In genomic region chr11:506238-506949, GRCh38 we compare ENCODE assay signal across 8 cellular contexts. TPM values are rescaled to one million over a fixed set of nuclear protein-coding genes. Genes with fewer than 3 reads are reported as not detected.
DNase-seq lines count a peak whose midpoint lies in the region; ATAC-seq and TF ChIP-seq lines count a peak whose summit lies in the region.

No MANE protein-coding gene starts in this region.

- peak; percentile 62 for ATAC-seq in HG03378 (IDR thresholded peaks at IDR 0.05; ENCODE audit: unreplicated experiment)

- H3K9me3 Mint-ChIP-seq in chondrocyte (ENCODE audit: low read depth), result no peaks in the 10 kb centered on the region

- H3K36me3 Mint-ChIP-seq in chondrocyte (ENCODE audit: low read depth), result peaks cover 4% of the 10 kb centered on the region

- DNase-seq in AML-193 (lab: John Stamatoyannopoulos, UW) (peak; percentile 80 to 85), NCI-H460 (ENCODE audit: extremely low read depth, low read depth) (peak; percentile 92), chondrocyte (ENCODE audit: low spot score) (no peak), kidney glomerular epithelial cell (lab: John Stamatoyannopoulos, UW) (peak; percentile 89)
- DNase-seq in activated CD4-positive, alpha-beta T cell treated with anti-CD3 and anti-CD28 coated beads for 24 hours (ENCODE audit: low read depth in 2 of 2), result peak; percentile 93 to 98
- peak; percentile 95 to 97 for DNase-seq in stimulated activated CD4-positive, alpha-beta T cell treated with anti-CD3 and anti-CD28 coated beads, Interleukin-15, amount 100 ng/mL, for 48 hours (ENCODE audit: low read depth in 2 of 2)

- H3K4me1 Mint-ChIP-seq in chondrocyte (ENCODE audit: low read depth), result peaks cover 40% of the 10 kb centered on the region

- no peaks in the 10 kb centered on the region for H3K27me3 Mint-ChIP-seq in chondrocyte (ENCODE audit: low read depth)

- TF ChIP-seq CTCF in chondrocyte (IDR thresholded peaks at IDR 0.05), result peak; percentile 42

- TF ChIP-seq POLR2A in GM19099 (IDR thresholded peaks at IDR 0.05; ENCODE audit: extremely low read depth, insufficient read length, low read depth), result peak; percentile 76

- H3K27ac Mint-ChIP-seq in chondrocyte (ENCODE audit: unreplicated experiment), result peak overlapping the region; percentile 100

- H3K4me3 Mint-ChIP-seq in chondrocyte (ENCODE audit: unreplicated experiment), result peak overlapping the region; percentile 93

RNA-seq across cellular contexts. Expression of gene RNH1, which starts 0.6 kb away (rescaled TPM):
- 77.4 and 100 TPM in 2 replicates for total RNA-seq in NCI-H460 (2014; rRNA removed; shearing (Covaris generic))
- 174 and 219 TPM in 2 replicates for polyA plus RNA-seq in NCI-H460 (2014; cell fraction: nucleus; rRNA removed)
- 146 to 166 TPM (median 161 TPM) in 3 replicates for total RNA-seq in chondrocyte

RNA-seq across cellular contexts. Expression of gene HRAS, which starts 29.0 kb away (rescaled TPM):
- 30.2 and 36.1 TPM in 2 replicates for total RNA-seq in NCI-H460 (2014; rRNA removed; shearing (Covaris generic))
- polyA plus RNA-seq in NCI-H460 (2014; cell fraction: nucleus; rRNA removed), result 32.4 and 36.6 TPM in 2 replicates
- total RNA-seq in chondrocyte, result 65.1 to 77.7 TPM (median 68.0 TPM) in 3 replicates

RNA-seq across cellular contexts. Expression of gene LRRC56, which starts 30.9 kb away (rescaled TPM):
- total RNA-seq in NCI-H460 (2014; rRNA removed; shearing (Covaris generic)), result 0.43 and 0.57 TPM in 2 replicates
- 3.1 and 3.3 TPM in 2 replicates for polyA plus RNA-seq in NCI-H460 (2014; cell fraction: nucleus; rRNA removed)
- total RNA-seq in chondrocyte, result 2.6 to 2.9 TPM (median 2.7 TPM) in 3 replicates

RNA-seq across cellular contexts. Expression of gene LMNTD2, which starts 54.1 kb away (rescaled TPM):
- total RNA-seq in NCI-H460 (2014; rRNA removed; shearing (Covaris generic)), result 0.38 and 1.8 TPM in 2 replicates
- 8.8 and 17.3 TPM in 2 replicates for polyA plus RNA-seq in NCI-H460 (2014; cell fraction: nucleus; rRNA removed)
- total RNA-seq in chondrocyte, result 3.8 to 6.1 TPM (median 5.5 TPM) in 3 replicates

RNA-seq across cellular contexts. Expression of gene RASSF7, which starts 54.4 kb away (rescaled TPM):
- 3.0 and 4.3 TPM in 2 replicates for total RNA-seq in NCI-H460 (2014; rRNA removed; shearing (Covaris generic))
- polyA plus RNA-seq in NCI-H460 (2014; cell fraction: nucleus; rRNA removed), result 23.7 and 70.3 TPM in 2 replicates
- 20.0 to 31.3 TPM (median 28.7 TPM) in 3 replicates for total RNA-seq in chondrocyte
